ENCODE assay signal across 1 cellular context in the genomic region with DNA sequence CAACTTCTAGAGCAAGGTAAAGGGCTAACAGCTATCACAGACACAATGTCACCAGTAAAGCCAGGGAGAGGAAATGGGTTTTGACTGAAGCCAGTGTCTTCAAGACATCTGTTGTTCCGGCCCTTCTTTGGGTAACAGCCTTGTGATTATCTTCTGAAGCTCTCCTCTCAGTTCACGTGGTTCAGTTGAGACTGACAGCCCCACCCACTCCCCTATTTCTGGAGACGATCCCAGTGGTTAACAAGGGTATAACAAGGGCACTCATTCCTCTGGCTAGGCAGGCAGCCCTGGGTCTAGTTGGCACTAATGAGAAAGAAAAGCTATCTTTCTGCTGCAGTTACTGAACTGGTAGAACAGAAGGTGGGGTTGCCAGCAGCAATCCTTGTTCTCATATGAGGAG.
TF ChIP-seq lines count a peak whose summit lies in the region.

No MANE protein-coding gene starts in this region.

TF ChIP-seq in K562, 482 proteins besides CTCF, POLR2A, EP300 and RAD21 (continued from another document and continues in another):
- TF ChIP-seq, protein P1, sequence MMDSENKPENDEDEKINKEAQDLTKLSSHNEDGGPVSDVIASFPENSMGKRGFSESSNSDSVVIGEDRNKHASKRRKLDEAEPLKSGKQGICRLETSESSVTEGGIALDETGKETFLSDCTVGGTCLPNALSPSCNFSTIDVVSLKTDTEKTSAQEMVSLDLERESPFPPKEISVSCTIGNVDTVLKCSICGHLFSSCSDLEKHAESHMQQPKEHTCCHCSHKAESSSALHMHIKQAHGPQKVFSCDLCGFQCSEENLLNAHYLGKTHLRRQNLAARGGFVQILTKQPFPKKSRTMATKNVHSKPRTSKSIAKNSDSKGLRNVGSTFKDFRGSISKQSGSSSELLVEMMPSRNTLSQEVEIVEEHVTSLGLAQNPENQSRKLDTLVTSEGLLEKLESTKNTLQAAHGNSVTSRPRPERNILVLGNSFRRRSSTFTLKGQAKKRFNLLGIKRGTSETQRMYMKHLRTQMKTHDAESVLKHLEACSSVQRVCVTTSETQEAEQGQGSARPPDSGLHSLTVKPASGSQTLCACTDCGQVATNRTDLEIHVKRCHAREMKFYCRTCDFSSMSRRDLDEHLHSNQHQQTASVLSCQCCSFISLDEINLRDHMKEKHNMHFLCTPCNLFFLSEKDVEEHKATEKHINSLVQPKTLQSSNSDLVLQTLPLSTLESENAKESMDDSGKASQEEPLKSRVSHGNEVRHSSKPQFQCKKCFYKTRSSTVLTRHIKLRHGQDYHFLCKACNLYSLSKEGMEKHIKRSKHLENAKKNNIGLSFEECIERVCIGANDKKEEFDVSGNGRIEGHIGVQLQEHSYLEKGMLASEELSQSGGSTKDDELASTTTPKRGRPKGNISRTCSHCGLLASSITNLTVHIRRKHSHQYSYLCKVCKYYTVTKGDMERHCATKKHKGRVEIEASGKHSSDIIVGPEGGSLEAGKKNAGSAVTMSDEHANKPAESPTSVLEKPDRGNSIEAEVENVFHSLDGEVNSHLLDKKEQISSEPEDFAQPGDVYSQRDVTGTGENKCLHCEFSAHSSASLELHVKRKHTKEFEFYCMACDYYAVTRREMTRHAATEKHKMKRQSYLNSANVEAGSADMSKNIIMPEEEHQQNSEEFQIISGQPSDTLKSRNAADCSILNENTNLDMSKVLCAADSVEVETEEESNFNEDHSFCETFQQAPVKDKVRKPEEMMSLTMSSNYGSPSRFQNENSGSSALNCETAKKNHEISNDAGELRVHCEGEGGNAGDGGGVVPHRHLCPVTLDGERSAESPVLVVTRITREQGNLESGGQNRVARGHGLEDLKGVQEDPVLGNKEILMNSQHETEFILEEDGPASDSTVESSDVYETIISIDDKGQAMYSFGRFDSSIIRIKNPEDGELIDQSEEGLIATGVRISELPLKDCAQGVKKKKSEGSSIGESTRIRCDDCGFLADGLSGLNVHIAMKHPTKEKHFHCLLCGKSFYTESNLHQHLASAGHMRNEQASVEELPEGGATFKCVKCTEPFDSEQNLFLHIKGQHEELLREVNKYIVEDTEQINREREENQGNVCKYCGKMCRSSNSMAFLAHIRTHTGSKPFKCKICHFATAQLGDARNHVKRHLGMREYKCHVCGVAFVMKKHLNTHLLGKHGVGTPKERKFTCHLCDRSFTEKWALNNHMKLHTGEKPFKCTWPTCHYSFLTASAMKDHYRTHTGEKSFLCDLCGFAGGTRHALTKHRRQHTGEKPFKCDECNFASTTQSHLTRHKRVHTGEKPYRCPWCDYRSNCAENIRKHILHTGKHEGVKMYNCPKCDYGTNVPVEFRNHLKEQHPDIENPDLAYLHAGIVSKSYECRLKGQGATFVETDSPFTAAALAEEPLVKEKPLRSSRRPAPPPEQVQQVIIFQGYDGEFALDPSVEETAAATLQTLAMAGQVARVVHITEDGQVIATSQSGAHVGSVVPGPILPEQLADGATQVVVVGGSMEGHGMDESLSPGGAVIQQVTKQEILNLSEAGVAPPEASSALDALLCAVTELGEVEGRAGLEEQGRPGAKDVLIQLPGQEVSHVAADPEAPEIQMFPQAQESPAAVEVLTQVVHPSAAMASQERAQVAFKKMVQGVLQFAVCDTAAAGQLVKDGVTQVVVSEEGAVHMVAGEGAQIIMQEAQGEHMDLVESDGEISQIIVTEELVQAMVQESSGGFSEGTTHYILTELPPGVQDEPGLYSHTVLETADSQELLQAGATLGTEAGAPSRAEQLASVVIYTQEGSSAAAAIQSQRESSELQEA (IDR thresholded peaks at IDR 0.05; ENCODE audit: low read depth), result no peak
- TF ChIP-seq, protein P2, sequence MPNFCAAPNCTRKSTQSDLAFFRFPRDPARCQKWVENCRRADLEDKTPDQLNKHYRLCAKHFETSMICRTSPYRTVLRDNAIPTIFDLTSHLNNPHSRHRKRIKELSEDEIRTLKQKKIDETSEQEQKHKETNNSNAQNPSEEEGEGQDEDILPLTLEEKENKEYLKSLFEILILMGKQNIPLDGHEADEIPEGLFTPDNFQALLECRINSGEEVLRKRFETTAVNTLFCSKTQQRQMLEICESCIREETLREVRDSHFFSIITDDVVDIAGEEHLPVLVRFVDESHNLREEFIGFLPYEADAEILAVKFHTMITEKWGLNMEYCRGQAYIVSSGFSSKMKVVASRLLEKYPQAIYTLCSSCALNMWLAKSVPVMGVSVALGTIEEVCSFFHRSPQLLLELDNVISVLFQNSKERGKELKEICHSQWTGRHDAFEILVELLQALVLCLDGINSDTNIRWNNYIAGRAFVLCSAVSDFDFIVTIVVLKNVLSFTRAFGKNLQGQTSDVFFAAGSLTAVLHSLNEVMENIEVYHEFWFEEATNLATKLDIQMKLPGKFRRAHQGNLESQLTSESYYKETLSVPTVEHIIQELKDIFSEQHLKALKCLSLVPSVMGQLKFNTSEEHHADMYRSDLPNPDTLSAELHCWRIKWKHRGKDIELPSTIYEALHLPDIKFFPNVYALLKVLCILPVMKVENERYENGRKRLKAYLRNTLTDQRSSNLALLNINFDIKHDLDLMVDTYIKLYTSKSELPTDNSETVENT (CRISPR knock-in tag; IDR thresholded peaks at IDR 0.05), result no peak
- no peak for TF ChIP-seq SIX5 (IDR thresholded peaks at IDR 0.05; ENCODE audit: borderline replicate concordance in 1 of 2, insufficient read depth in 1 of 2, low read depth in 1 of 2, low read length in 2 of 2)
- TF ChIP-seq EP400 (IDR thresholded peaks at IDR 0.05), result no peak
- TF ChIP-seq, protein P3, sequence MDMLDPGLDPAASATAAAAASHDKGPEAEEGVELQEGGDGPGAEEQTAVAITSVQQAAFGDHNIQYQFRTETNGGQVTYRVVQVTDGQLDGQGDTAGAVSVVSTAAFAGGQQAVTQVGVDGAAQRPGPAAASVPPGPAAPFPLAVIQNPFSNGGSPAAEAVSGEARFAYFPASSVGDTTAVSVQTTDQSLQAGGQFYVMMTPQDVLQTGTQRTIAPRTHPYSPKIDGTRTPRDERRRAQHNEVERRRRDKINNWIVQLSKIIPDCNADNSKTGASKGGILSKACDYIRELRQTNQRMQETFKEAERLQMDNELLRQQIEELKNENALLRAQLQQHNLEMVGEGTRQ (CRISPR knock-in tag; IDR thresholded peaks at IDR 0.05), result peak; percentile 72
- TF ChIP-seq MCM5 (IDR thresholded peaks at IDR 0.05; ENCODE audit: low read depth), result no peak
- TF ChIP-seq, protein P4, sequence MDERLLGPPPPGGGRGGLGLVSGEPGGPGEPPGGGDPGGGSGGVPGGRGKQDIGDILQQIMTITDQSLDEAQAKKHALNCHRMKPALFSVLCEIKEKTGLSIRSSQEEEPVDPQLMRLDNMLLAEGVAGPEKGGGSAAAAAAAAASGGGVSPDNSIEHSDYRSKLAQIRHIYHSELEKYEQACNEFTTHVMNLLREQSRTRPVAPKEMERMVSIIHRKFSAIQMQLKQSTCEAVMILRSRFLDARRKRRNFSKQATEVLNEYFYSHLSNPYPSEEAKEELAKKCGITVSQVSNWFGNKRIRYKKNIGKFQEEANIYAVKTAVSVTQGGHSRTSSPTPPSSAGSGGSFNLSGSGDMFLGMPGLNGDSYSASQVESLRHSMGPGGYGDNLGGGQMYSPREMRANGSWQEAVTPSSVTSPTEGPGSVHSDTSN (CRISPR knock-in tag; IDR thresholded peaks at IDR 0.05; ENCODE audit: low read depth), result peak; percentile 45
- TF ChIP-seq, protein P4 (tag; conservative IDR thresholded peaks at IDR 0.05; ENCODE audit: low read depth), result peak; percentile 63
- TF ChIP-seq RFX1 (IDR thresholded peaks at IDR 0.05), result no peak
- TF ChIP-seq DMBX1 (CRISPR knock-in tag; IDR thresholded peaks at IDR 0.05; ENCODE audit: borderline replicate concordance), result no peak
- TF ChIP-seq KDM1A (IDR thresholded peaks at IDR 0.05), result no peak
- TF ChIP-seq SREBF2 (CRISPR knock-in tag; IDR thresholded peaks at IDR 0.05), result no peak
- TF ChIP-seq ZNF780A (CRISPR knock-in tag; IDR thresholded peaks at IDR 0.05), result no peak
- TF ChIP-seq CTBP1 (IDR thresholded peaks at IDR 0.05; ENCODE audit: borderline replicate concordance), result no peak
- TF ChIP-seq MEIS2 (IDR thresholded peaks at IDR 0.05; ENCODE audit: partially characterized antibody), result peak; percentile 30
- TF ChIP-seq CBFA2T2 (conservative IDR thresholded peaks at IDR 0.05), result peak; percentile 31; the same call in 1 of the 2 replicates
- no peak for TF ChIP-seq MYNN (IDR thresholded peaks at IDR 0.05)
- TF ChIP-seq MYNN (CRISPR knock-in tag; IDR thresholded peaks at IDR 0.05), result no peak
- TF ChIP-seq ZNF316 (IDR thresholded peaks at IDR 0.05), result no peak
- TF ChIP-seq, protein P5, sequence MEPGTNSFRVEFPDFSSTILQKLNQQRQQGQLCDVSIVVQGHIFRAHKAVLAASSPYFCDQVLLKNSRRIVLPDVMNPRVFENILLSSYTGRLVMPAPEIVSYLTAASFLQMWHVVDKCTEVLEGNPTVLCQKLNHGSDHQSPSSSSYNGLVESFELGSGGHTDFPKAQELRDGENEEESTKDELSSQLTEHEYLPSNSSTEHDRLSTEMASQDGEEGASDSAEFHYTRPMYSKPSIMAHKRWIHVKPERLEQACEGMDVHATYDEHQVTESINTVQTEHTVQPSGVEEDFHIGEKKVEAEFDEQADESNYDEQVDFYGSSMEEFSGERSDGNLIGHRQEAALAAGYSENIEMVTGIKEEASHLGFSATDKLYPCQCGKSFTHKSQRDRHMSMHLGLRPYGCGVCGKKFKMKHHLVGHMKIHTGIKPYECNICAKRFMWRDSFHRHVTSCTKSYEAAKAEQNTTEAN (CRISPR knock-in tag; IDR thresholded peaks at IDR 0.05), result no peak
- TF ChIP-seq POLR2AphosphoS2 (IDR thresholded peaks at IDR 0.05; ENCODE audit: low read length), result no peak
- TF ChIP-seq HCFC1 (IDR thresholded peaks at IDR 0.05; ENCODE audit: low read depth, low read length), result no peak
- TF ChIP-seq, protein P6, sequence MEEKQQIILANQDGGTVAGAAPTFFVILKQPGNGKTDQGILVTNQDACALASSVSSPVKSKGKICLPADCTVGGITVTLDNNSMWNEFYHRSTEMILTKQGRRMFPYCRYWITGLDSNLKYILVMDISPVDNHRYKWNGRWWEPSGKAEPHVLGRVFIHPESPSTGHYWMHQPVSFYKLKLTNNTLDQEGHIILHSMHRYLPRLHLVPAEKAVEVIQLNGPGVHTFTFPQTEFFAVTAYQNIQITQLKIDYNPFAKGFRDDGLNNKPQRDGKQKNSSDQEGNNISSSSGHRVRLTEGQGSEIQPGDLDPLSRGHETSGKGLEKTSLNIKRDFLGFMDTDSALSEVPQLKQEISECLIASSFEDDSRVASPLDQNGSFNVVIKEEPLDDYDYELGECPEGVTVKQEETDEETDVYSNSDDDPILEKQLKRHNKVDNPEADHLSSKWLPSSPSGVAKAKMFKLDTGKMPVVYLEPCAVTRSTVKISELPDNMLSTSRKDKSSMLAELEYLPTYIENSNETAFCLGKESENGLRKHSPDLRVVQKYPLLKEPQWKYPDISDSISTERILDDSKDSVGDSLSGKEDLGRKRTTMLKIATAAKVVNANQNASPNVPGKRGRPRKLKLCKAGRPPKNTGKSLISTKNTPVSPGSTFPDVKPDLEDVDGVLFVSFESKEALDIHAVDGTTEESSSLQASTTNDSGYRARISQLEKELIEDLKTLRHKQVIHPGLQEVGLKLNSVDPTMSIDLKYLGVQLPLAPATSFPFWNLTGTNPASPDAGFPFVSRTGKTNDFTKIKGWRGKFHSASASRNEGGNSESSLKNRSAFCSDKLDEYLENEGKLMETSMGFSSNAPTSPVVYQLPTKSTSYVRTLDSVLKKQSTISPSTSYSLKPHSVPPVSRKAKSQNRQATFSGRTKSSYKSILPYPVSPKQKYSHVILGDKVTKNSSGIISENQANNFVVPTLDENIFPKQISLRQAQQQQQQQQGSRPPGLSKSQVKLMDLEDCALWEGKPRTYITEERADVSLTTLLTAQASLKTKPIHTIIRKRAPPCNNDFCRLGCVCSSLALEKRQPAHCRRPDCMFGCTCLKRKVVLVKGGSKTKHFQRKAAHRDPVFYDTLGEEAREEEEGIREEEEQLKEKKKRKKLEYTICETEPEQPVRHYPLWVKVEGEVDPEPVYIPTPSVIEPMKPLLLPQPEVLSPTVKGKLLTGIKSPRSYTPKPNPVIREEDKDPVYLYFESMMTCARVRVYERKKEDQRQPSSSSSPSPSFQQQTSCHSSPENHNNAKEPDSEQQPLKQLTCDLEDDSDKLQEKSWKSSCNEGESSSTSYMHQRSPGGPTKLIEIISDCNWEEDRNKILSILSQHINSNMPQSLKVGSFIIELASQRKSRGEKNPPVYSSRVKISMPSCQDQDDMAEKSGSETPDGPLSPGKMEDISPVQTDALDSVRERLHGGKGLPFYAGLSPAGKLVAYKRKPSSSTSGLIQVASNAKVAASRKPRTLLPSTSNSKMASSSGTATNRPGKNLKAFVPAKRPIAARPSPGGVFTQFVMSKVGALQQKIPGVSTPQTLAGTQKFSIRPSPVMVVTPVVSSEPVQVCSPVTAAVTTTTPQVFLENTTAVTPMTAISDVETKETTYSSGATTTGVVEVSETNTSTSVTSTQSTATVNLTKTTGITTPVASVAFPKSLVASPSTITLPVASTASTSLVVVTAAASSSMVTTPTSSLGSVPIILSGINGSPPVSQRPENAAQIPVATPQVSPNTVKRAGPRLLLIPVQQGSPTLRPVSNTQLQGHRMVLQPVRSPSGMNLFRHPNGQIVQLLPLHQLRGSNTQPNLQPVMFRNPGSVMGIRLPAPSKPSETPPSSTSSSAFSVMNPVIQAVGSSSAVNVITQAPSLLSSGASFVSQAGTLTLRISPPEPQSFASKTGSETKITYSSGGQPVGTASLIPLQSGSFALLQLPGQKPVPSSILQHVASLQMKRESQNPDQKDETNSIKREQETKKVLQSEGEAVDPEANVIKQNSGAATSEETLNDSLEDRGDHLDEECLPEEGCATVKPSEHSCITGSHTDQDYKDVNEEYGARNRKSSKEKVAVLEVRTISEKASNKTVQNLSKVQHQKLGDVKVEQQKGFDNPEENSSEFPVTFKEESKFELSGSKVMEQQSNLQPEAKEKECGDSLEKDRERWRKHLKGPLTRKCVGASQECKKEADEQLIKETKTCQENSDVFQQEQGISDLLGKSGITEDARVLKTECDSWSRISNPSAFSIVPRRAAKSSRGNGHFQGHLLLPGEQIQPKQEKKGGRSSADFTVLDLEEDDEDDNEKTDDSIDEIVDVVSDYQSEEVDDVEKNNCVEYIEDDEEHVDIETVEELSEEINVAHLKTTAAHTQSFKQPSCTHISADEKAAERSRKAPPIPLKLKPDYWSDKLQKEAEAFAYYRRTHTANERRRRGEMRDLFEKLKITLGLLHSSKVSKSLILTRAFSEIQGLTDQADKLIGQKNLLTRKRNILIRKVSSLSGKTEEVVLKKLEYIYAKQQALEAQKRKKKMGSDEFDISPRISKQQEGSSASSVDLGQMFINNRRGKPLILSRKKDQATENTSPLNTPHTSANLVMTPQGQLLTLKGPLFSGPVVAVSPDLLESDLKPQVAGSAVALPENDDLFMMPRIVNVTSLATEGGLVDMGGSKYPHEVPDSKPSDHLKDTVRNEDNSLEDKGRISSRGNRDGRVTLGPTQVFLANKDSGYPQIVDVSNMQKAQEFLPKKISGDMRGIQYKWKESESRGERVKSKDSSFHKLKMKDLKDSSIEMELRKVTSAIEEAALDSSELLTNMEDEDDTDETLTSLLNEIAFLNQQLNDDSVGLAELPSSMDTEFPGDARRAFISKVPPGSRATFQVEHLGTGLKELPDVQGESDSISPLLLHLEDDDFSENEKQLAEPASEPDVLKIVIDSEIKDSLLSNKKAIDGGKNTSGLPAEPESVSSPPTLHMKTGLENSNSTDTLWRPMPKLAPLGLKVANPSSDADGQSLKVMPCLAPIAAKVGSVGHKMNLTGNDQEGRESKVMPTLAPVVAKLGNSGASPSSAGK (IDR thresholded peaks at IDR 0.05), result peak; percentile 39; the same call in 1 of the 2 replicates
